8 cellular contexts compared by ENCODE assay signal in genomic region chr16:70370145-70370544, GRCh38. TPM values are rescaled to one million over a fixed set of nuclear protein-coding genes. Genes with fewer than 3 reads are reported as not detected.
A peak's percentile ranks its signal among the peaks of the same experiment; 100 is the strongest.
DNase-seq lines count a peak whose midpoint lies in the region; ATAC-seq and TF ChIP-seq lines count a peak whose summit lies in the region.
"Not testable (repeated sequence)": the region's sequence is repeated elsewhere in the genome, so short reads cannot be mapped to it uniquely, and the experiment has no call there.

No MANE protein-coding gene starts in this region.

- CTCF ChIA-PET in GM10248 (lab: Yijun Ruan, JAX) = interaction anchor here (0.6 to 2.1 kb wide), 10 partner anchors 10 to 292 kb away, joined by 3 to 19 read pairs (median 4); partner anchors contain the start of gene FCSK

- peak; percentile 63 to 74 for ATAC-seq in activated CD4-positive, CD25-positive, alpha-beta regulatory T cell treated with anti-CD3 and anti-CD28 coated beads, Interleukin-2, amount 50 U/mL, for 24 hours
- ATAC-seq in activated naive CD8-positive, alpha-beta T cell treated with anti-CD3 and anti-CD28 coated beads, Interleukin-2, amount 50 U/mL, for 24 hours = peak; percentile 61
- peak; percentile 81 for ATAC-seq in left colon

- H3K27me3 Mint-ChIP-seq in activated naive CD8-positive, alpha-beta T cell treated with anti-CD3 and anti-CD28 coated beads, Interleukin-2, amount 50 U/mL, for 24 hours = not testable (repeated sequence)

- TF ChIP-seq POLR2A in NB4 (IDR thresholded peaks at IDR 0.05; ENCODE audit: extremely low read depth, insufficient read length) = not testable (repeated sequence)

- POLR2A ChIA-PET in GM10248 (lab: Yijun Ruan, JAX) = not testable (repeated sequence)

- not testable (repeated sequence) for H3K4me3 Mint-ChIP-seq in activated naive CD8-positive, alpha-beta T cell treated with anti-CD3 and anti-CD28 coated beads, Interleukin-2, amount 50 U/mL, for 24 hours

- H3K36me3 Mint-ChIP-seq in activated naive CD8-positive, alpha-beta T cell treated with anti-CD3 and anti-CD28 coated beads, Interleukin-2, amount 50 U/mL, for 24 hours (ENCODE audit: low read depth) = peaks cover 55% of the 10 kb centered on the region

- DNase-seq in GM10248 (ENCODE audit: extremely low spot score); activated naive CD8-positive, alpha-beta T cell treated with anti-CD3 and anti-CD28 coated beads, Interleukin-2, amount 50 U/mL, for 24 hours; epithelial cell of proximal tubule (ENCODE audit: low read depth); retinal pigment epithelial cell (ENCODE audit: low read depth): not testable (repeated sequence)
- DNase-seq in NB4 (ENCODE audit: low read depth) (peak; percentile 24), left colon (peak in 1 of 2 donors; percentile 48)

- not testable (repeated sequence) for H3K9me3 Mint-ChIP-seq in activated naive CD8-positive, alpha-beta T cell treated with anti-CD3 and anti-CD28 coated beads, Interleukin-2, amount 50 U/mL, for 24 hours

- H3K27ac ChIP-seq in 22Rv1 = not testable (repeated sequence)

- TF ChIP-seq CTCF in 22Rv1 (IDR thresholded peaks at IDR 0.05) = peak; percentile 77
- peak; percentile 69 for TF ChIP-seq CTCF in GM10248 (IDR thresholded peaks at IDR 0.05; ENCODE audit: control extremely low read depth, extremely low read depth, low read depth, missing control alignments)
- TF ChIP-seq CTCF in NB4 (IDR thresholded peaks at IDR 0.05; ENCODE audit: low read depth, low read length) = peak; percentile 33
- peak; percentile 67 for TF ChIP-seq CTCF in epithelial cell of proximal tubule (conservative IDR thresholded peaks at IDR 0.05; ENCODE audit: low read depth, low read length)
- TF ChIP-seq CTCF in retinal pigment epithelial cell (conservative IDR thresholded peaks at IDR 0.05; ENCODE audit: low read depth, low read length) = peak; percentile 66

- peak overlapping the region; percentile 30 for H3K27ac Mint-ChIP-seq in activated naive CD8-positive, alpha-beta T cell treated with anti-CD3 and anti-CD28 coated beads, Interleukin-2, amount 50 U/mL, for 24 hours

- not testable (repeated sequence) for H3K4me3 ChIP-seq in NB4 (ENCODE audit: low read depth, low read length); epithelial cell of proximal tubule (ENCODE audit: low read depth, low read length); retinal pigment epithelial cell (ENCODE audit: low read length)

- H3K4me1 Mint-ChIP-seq in activated naive CD8-positive, alpha-beta T cell treated with anti-CD3 and anti-CD28 coated beads, Interleukin-2, amount 50 U/mL, for 24 hours = not testable (repeated sequence)

- intact Hi-C loops in left colon (cut with DNase I, micrococcal nuclease) = not testable (repeated sequence)

RNA-seq across cellular contexts. Expression of gene DDX19A, which starts 23.4 kb away (rescaled TPM):
- total RNA-seq in epithelial cell of proximal tubule = 31.8 and 45.1 TPM in 2 replicates
- 10 to 100 TPM; 16.1 to 19.0 TPM for total RNA-seq in left colon
